Comparison of ENCODE assay signal across 21 cellular contexts in genomic region chr5:124725622-124726258, GRCh38. TPM values are rescaled to one million over a fixed set of nuclear protein-coding genes. Genes with fewer than 3 reads are reported as not detected.
"Had no signal": no experiment of that assay in that cellular context is flagged by ENCODE, and none has a peak within 500 bp of the region (broad histone marks: within the 10 kb centered on the region; RNA-seq: fewer than 3 reads in every experiment).

No MANE protein-coding gene starts in this region.

- DNase-seq: activated CD4-positive, alpha-beta T cell treated with anti-CD3 and anti-CD28 coated beads, Interleukin-2, amount 10 ng/mL, durations not matched to agents 24 days and 14 days; activated CD4-positive, CD25-positive, alpha-beta regulatory T cell; activated CD8-positive, alpha-beta memory T cell treated with anti-CD3 and anti-CD28 coated beads for 24 hours; activated naive CD8-positive, alpha-beta T cell treated with anti-CD3 and anti-CD28 coated beads for 36 hours; amygdala; body of pancreas; effector CD4-positive, alpha-beta T cell; foreskin fibroblast; hypothalamus; kidney; left ventricle myocardium superior; sigmoid colon; spleen; stimulated activated naive CD8-positive, alpha-beta T cell treated with anti-CD3 and anti-CD28 coated beads, Interleukin-15, amount 100 ng/mL, for 72 hours; testis; upper lobe of right lung had no signal

- H3K9me3 Mint-ChIP-seq: activated naive CD8-positive, alpha-beta T cell treated with anti-CD3 and anti-CD28 coated beads for 36 hours; activated T-helper 1 cell treated with anti-CD3 and anti-CD28 coated beads, Interleukin-12 subunit alpha, Interleukin-12 subunit beta, Interleukin-2, Interleukin-4 antibody, amounts not matched to agents 30 ng/mL and 10 ng/mL and 1 ng/mL, durations not matched to agents 14 hours and 24 hours and 36 hours; neural crest cell; stimulated activated naive CD8-positive, alpha-beta T cell treated with anti-CD3 and anti-CD28 coated beads, Interleukin-15, amount 100 ng/mL, for 72 hours; T-helper 2 cell treated with Interferon-gamma antibody and Interleukin-4, amounts not matched to agents 5 μg/mL and 100 μg/mL, for 36 hours had no signal

- ATAC-seq: body of pancreas; left ventricle myocardium superior; stimulated activated naive CD8-positive, alpha-beta T cell treated with anti-CD3 and anti-CD28 coated beads, Interleukin-15, amount 100 ng/mL, for 72 hours; upper lobe of right lung had no signal

- H3K36me3 ChIP-seq: sigmoid colon, spleen, upper lobe of right lung had no signal

- H3K27ac ChIP-seq: body of pancreas, coronary artery, testis, upper lobe of right lung had no signal

- H3K9me3 ChIP-seq: body of pancreas, sigmoid colon, spleen, testis, upper lobe of right lung had no signal

- H3K4me3 Mint-ChIP-seq: activated CD4-positive, alpha-beta T cell treated with anti-CD3 and anti-CD28 coated beads, Interleukin-2, amount 10 ng/mL, durations not matched to agents 24 days and 14 days; activated naive CD8-positive, alpha-beta T cell treated with anti-CD3 and anti-CD28 coated beads for 36 hours; activated T-helper 1 cell treated with anti-CD3 and anti-CD28 coated beads, Interleukin-12 subunit alpha, Interleukin-12 subunit beta, Interleukin-2, Interleukin-4 antibody, amounts not matched to agents 30 ng/mL and 10 ng/mL and 1 ng/mL, durations not matched to agents 14 hours and 24 hours and 36 hours; central memory CD8-positive, alpha-beta T cell; neural crest cell; stimulated activated naive CD8-positive, alpha-beta T cell treated with anti-CD3 and anti-CD28 coated beads, Interleukin-15, amount 100 ng/mL, for 72 hours; T-helper 2 cell treated with Interferon-gamma antibody and Interleukin-4, amounts not matched to agents 5 μg/mL and 100 μg/mL, for 36 hours had no signal

- H3K4me3 ChIP-seq: body of pancreas, coronary artery, sigmoid colon, testis, upper lobe of right lung had no signal

- H3K36me3 Mint-ChIP-seq: activated naive CD8-positive, alpha-beta T cell treated with anti-CD3 and anti-CD28 coated beads for 36 hours had no signal

- H3K4me1 ChIP-seq: testis had no signal

- FAIRE-seq: kidney had no signal

- H3K4me1 Mint-ChIP-seq: activated CD4-positive, alpha-beta T cell treated with anti-CD3 and anti-CD28 coated beads, Interleukin-2, amount 10 ng/mL, durations not matched to agents 24 days and 14 days; activated naive CD8-positive, alpha-beta T cell treated with anti-CD3 and anti-CD28 coated beads for 36 hours; central memory CD8-positive, alpha-beta T cell; stimulated activated naive CD8-positive, alpha-beta T cell treated with anti-CD3 and anti-CD28 coated beads, Interleukin-15, amount 100 ng/mL, for 72 hours had no signal

- H3K27ac Mint-ChIP-seq: activated CD4-positive, alpha-beta T cell treated with anti-CD3 and anti-CD28 coated beads, Interleukin-2, amount 10 ng/mL, durations not matched to agents 24 days and 14 days; activated naive CD8-positive, alpha-beta T cell treated with anti-CD3 and anti-CD28 coated beads for 36 hours; activated T-helper 1 cell treated with anti-CD3 and anti-CD28 coated beads, Interleukin-12 subunit alpha, Interleukin-12 subunit beta, Interleukin-2, Interleukin-4 antibody, amounts not matched to agents 30 ng/mL and 10 ng/mL and 1 ng/mL, durations not matched to agents 14 hours and 24 hours and 36 hours; stimulated activated naive CD8-positive, alpha-beta T cell treated with anti-CD3 and anti-CD28 coated beads, Interleukin-15, amount 100 ng/mL, for 72 hours; T-helper 2 cell treated with Interferon-gamma antibody and Interleukin-4, amounts not matched to agents 5 μg/mL and 100 μg/mL, for 36 hours had no signal

- H3K27me3 Mint-ChIP-seq: activated CD4-positive, alpha-beta T cell treated with anti-CD3 and anti-CD28 coated beads, Interleukin-2, amount 10 ng/mL, durations not matched to agents 24 days and 14 days; central memory CD8-positive, alpha-beta T cell had no signal

- H3K27me3 ChIP-seq: body of pancreas, sigmoid colon, spleen, testis, upper lobe of right lung had no signal

RNA-seq across cellular contexts. Expression of gene ZNF608, which starts 20.7 kb away (rescaled TPM):
- total RNA-seq: activated CD4-positive, alpha-beta T cell treated with anti-CD3 and anti-CD28 coated beads, Interleukin-2, amount 10 ng/mL, durations not matched to agents 24 days and 14 days; activated T-helper 1 cell treated with anti-CD3 and anti-CD28 coated beads, Interleukin-12 subunit alpha, Interleukin-12 subunit beta, Interleukin-2, Interleukin-4 antibody, amounts not matched to agents 30 ng/mL and 10 ng/mL and 1 ng/mL, durations not matched to agents 14 hours and 24 hours and 36 hours had no signal
